Comparison of ENCODE assay signal across 15 cellular contexts in genomic region chr20:48767269-48767960, GRCh38.
A peak's percentile ranks its signal among the peaks of the same experiment; 100 is the strongest.
DNase-seq lines count a peak whose midpoint lies in the region; ATAC-seq and TF ChIP-seq lines count a peak whose summit lies in the region.
"Had no signal": no experiment of that assay in that cellular context is flagged by ENCODE, and none has a peak within 500 bp of the region (broad histone marks: within the 10 kb centered on the region; RNA-seq: fewer than 3 reads in every experiment).

No MANE protein-coding gene starts in this region.

- CTCF ChIA-PET in activated CD4-positive, alpha-beta memory T cell treated with anti-CD3 and anti-CD28 coated beads, Interleukin-2, amount 10 ng/mL, durations not matched to agents 7 days and 5 days (lab: Charles Lee) = interaction anchor here (0.6 kb wide), 1 partner anchor 9 kb away, joined by 4 read pairs; no protein-coding TSS in a partner anchor

- H3K4me1 ChIP-seq in effector memory CD4-positive, alpha-beta T cell (ENCODE audit: control insufficient read depth, insufficient read depth, low read length, poor library complexity, severe bottlenecking) = peaks cover 55% of the 10 kb centered on the region
- H3K4me1 ChIP-seq: foreskin keratinocyte had no signal

- no peaks in the 10 kb centered on the region for H3K36me3 ChIP-seq in effector memory CD4-positive, alpha-beta T cell (ENCODE audit: control insufficient read depth, insufficient read depth, low read length)
- H3K36me3 ChIP-seq: Peyer's patch had no signal

- no peaks in the 10 kb centered on the region for H3K9me3 Mint-ChIP-seq in activated CD4-positive, alpha-beta memory T cell treated with anti-CD3 and anti-CD28 coated beads, Interleukin-2, amount 10 ng/mL, durations not matched to agents 7 days and 5 days
- H3K9me3 Mint-ChIP-seq in stimulated activated naive B cell treated with anti-CD40 and anti-IgM and Interleukin-4, amounts not matched to agents 10 μg/mL and 1 μg/mL and 100 μg/mL, for 72 hours = peaks cover 0 to 2% of the 10 kb centered on the region in 2 donors

- H3K4me3 Mint-ChIP-seq in activated CD4-positive, alpha-beta memory T cell treated with anti-CD3 and anti-CD28 coated beads, Interleukin-2, amount 10 ng/mL, durations not matched to agents 7 days and 5 days = peak overlapping the region; percentile 9
- no peak overlapping the region for H3K4me3 Mint-ChIP-seq in stimulated activated naive B cell treated with anti-CD40 and anti-IgM and Interleukin-4, amounts not matched to agents 10 μg/mL and 1 μg/mL and 100 μg/mL, for 72 hours
- H3K4me3 Mint-ChIP-seq: endodermal cell had no signal

- POLR2A ChIA-PET in activated CD4-positive, alpha-beta memory T cell treated with anti-CD3 and anti-CD28 coated beads, Interleukin-2, amount 10 ng/mL, durations not matched to agents 7 days and 5 days (lab: Charles Lee) = interaction anchor here (1.1 kb wide), 1 partner anchor 59 kb away, joined by 3 read pairs; no protein-coding TSS in a partner anchor

- ATAC-seq in stimulated activated naive B cell treated with anti-CD40 and anti-IgM and Interleukin-4, amounts not matched to agents 10 μg/mL and 1 μg/mL and 100 μg/mL, for 72 hours (replicated peaks) = peak; percentile 58 to 70
- ATAC-seq in SK-N-SH treated with all-trans-retinoic acid at 6 μM for 48 hours (no peak), GM18907 (IDR thresholded peaks at IDR 0.05; ENCODE audit: unreplicated experiment) (no peak)
- ATAC-seq: foreskin keratinocyte had no signal

- peak overlapping the region; percentile 71 for H3K27ac Mint-ChIP-seq in activated CD4-positive, alpha-beta memory T cell treated with anti-CD3 and anti-CD28 coated beads, Interleukin-2, amount 10 ng/mL, durations not matched to agents 7 days and 5 days
- H3K27ac Mint-ChIP-seq in stimulated activated naive B cell treated with anti-CD40 and anti-IgM and Interleukin-4, amounts not matched to agents 10 μg/mL and 1 μg/mL and 100 μg/mL, for 72 hours = peak overlapping the region; percentile 82
- H3K27ac Mint-ChIP-seq: endodermal cell had no signal

- no peaks in the 10 kb centered on the region for H3K27me3 Mint-ChIP-seq in activated CD4-positive, alpha-beta memory T cell treated with anti-CD3 and anti-CD28 coated beads, Interleukin-2, amount 10 ng/mL, durations not matched to agents 7 days and 5 days
- no peaks in the 10 kb centered on the region for H3K27me3 Mint-ChIP-seq in stimulated activated naive B cell treated with anti-CD40 and anti-IgM and Interleukin-4, amounts not matched to agents 10 μg/mL and 1 μg/mL and 100 μg/mL, for 72 hours

- peaks cover 42% of the 10 kb centered on the region for H3K36me3 Mint-ChIP-seq in activated CD4-positive, alpha-beta memory T cell treated with anti-CD3 and anti-CD28 coated beads, Interleukin-2, amount 10 ng/mL, durations not matched to agents 7 days and 5 days (ENCODE audit: low read depth)
- H3K36me3 Mint-ChIP-seq in stimulated activated naive B cell treated with anti-CD40 and anti-IgM and Interleukin-4, amounts not matched to agents 10 μg/mL and 1 μg/mL and 100 μg/mL, for 72 hours = peaks cover 5 to 26% of the 10 kb centered on the region in 2 donors

- no peaks in the 10 kb centered on the region for H3K27me3 ChIP-seq in effector memory CD4-positive, alpha-beta T cell (replicated peaks; ENCODE audit: control insufficient read depth, insufficient read depth, low read length, poor library complexity, severe bottlenecking)
- H3K27me3 ChIP-seq: Peyer's patch had no signal

- H3K27ac ChIP-seq in effector memory CD4-positive, alpha-beta T cell (ENCODE audit: insufficient read depth, low read length, poor library complexity, severe bottlenecking) = peak overlapping the region; percentile 86
- H3K27ac ChIP-seq: foreskin keratinocyte had no signal

- DNase-seq in activated gamma-delta T cell treated with Interleukin-2 at 50 U/mL for 16 hours = peak; percentile 39
- no peak for DNase-seq in activated gamma-delta T cell (lab: John Stamatoyannopoulos, UW)
- DNase-seq in activated CD4-positive, alpha-beta memory T cell treated with anti-CD3 and anti-CD28 coated beads, Interleukin-2, amount 10 ng/mL, durations not matched to agents 7 days and 5 days = peak; percentile 46
- peak; percentile 21 to 61 (median 53) for DNase-seq in effector memory CD4-positive, alpha-beta T cell
- no peak for DNase-seq in stimulated activated naive B cell treated with anti-CD40 and anti-IgM and Interleukin-4, amounts not matched to agents 10 μg/mL and 1 μg/mL and 100 μg/mL, for 72 hours
- no peak for DNase-seq in NCI-H510A treated with DMSO at 0.1 percent for 48 hours (lab: John Stamatoyannopoulos, UW)
- DNase-seq: DMS79, endodermal cell, foreskin keratinocyte, IMR-90, NCI-H1105, NCI-H524 treated with DMSO at 0.1 percent for 48 hours had no signal

- no peaks in the 10 kb centered on the region for H3K9me3 ChIP-seq in effector memory CD4-positive, alpha-beta T cell (ENCODE audit: control insufficient read depth, low read length)
- H3K9me3 ChIP-seq: Peyer's patch had no signal

- H3K4me1 Mint-ChIP-seq in activated CD4-positive, alpha-beta memory T cell treated with anti-CD3 and anti-CD28 coated beads, Interleukin-2, amount 10 ng/mL, durations not matched to agents 7 days and 5 days = peaks cover 88% of the 10 kb centered on the region
- peaks cover 33 to 52% of the 10 kb centered on the region in 2 donors for H3K4me1 Mint-ChIP-seq in stimulated activated naive B cell treated with anti-CD40 and anti-IgM and Interleukin-4, amounts not matched to agents 10 μg/mL and 1 μg/mL and 100 μg/mL, for 72 hours

- no peak overlapping the region for H3K4me3 ChIP-seq in effector memory CD4-positive, alpha-beta T cell (ENCODE audit: insufficient read depth, low read depth, low read length, poor library complexity, severe bottlenecking)
- H3K4me3 ChIP-seq: Peyer's patch had no signal

TF ChIP-seq in SK-N-SH treated with all-trans-retinoic acid at 6 μM for 48 hours, 23 proteins besides CTCF, POLR2A, EP300 and RAD21 (continues in another document):
- TF ChIP-seq ZNF70 (CRISPR knock-in tag; IDR thresholded peaks at IDR 0.05) = no peak
- no peak for TF ChIP-seq BACH2 (CRISPR knock-in tag; IDR thresholded peaks at IDR 0.05; ENCODE audit: borderline replicate concordance)
- no peak for TF ChIP-seq ESRRG (CRISPR knock-in tag; IDR thresholded peaks at IDR 0.05)
- no peak for TF ChIP-seq ISL1 (CRISPR knock-in tag; IDR thresholded peaks at IDR 0.05)
- no peak for TF ChIP-seq ZFP3 (CRISPR knock-in tag; IDR thresholded peaks at IDR 0.05)
- no peak for TF ChIP-seq GLIS3 (CRISPR knock-in tag; IDR thresholded peaks at IDR 0.05)
- TF ChIP-seq ZNF565 (CRISPR knock-in tag; conservative IDR thresholded peaks at IDR 0.05; ENCODE audit: low read depth) = no peak
- TF ChIP-seq, protein P1, sequence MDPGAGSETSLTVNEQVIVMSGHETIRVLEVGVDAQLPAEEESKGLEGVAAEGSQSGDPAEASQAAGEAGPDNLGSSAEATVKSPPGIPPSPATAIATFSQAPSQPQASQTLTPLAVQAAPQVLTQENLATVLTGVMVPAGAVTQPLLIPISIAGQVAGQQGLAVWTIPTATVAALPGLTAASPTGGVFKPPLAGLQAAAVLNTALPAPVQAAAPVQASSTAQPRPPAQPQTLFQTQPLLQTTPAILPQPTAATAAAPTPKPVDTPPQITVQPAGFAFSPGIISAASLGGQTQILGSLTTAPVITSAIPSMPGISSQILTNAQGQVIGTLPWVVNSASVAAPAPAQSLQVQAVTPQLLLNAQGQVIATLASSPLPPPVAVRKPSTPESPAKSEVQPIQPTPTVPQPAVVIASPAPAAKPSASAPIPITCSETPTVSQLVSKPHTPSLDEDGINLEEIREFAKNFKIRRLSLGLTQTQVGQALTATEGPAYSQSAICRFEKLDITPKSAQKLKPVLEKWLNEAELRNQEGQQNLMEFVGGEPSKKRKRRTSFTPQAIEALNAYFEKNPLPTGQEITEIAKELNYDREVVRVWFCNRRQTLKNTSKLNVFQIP (CRISPR knock-in tag; IDR thresholded peaks at IDR 0.05; ENCODE audit: borderline replicate concordance, low read depth) = no peak
- TF ChIP-seq, protein P2, sequence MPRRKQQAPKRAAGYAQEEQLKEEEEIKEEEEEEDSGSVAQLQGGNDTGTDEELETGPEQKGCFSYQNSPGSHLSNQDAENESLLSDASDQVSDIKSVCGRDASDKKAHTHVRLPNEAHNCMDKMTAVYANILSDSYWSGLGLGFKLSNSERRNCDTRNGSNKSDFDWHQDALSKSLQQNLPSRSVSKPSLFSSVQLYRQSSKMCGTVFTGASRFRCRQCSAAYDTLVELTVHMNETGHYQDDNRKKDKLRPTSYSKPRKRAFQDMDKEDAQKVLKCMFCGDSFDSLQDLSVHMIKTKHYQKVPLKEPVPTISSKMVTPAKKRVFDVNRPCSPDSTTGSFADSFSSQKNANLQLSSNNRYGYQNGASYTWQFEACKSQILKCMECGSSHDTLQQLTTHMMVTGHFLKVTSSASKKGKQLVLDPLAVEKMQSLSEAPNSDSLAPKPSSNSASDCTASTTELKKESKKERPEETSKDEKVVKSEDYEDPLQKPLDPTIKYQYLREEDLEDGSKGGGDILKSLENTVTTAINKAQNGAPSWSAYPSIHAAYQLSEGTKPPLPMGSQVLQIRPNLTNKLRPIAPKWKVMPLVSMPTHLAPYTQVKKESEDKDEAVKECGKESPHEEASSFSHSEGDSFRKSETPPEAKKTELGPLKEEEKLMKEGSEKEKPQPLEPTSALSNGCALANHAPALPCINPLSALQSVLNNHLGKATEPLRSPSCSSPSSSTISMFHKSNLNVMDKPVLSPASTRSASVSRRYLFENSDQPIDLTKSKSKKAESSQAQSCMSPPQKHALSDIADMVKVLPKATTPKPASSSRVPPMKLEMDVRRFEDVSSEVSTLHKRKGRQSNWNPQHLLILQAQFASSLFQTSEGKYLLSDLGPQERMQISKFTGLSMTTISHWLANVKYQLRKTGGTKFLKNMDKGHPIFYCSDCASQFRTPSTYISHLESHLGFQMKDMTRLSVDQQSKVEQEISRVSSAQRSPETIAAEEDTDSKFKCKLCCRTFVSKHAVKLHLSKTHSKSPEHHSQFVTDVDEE (CRISPR knock-in tag; IDR thresholded peaks at IDR 0.05) = no peak
- no peak for TF ChIP-seq CSDC2 (CRISPR knock-in tag; IDR thresholded peaks at IDR 0.05)
- TF ChIP-seq RARB (CRISPR knock-in tag; IDR thresholded peaks at IDR 0.05) = no peak
- TF ChIP-seq, protein P3, sequence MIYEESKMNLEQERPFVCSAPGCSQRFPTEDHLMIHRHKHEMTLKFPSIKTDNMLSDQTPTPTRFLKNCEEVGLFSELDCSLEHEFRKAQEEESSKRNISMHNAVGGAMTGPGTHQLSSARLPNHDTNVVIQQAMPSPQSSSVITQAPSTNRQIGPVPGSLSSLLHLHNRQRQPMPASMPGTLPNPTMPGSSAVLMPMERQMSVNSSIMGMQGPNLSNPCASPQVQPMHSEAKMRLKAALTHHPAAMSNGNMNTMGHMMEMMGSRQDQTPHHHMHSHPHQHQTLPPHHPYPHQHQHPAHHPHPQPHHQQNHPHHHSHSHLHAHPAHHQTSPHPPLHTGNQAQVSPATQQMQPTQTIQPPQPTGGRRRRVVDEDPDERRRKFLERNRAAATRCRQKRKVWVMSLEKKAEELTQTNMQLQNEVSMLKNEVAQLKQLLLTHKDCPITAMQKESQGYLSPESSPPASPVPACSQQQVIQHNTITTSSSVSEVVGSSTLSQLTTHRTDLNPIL (CRISPR knock-in tag; IDR thresholded peaks at IDR 0.05; ENCODE audit: low read depth) = no peak
- TF ChIP-seq ZC3H10 (CRISPR knock-in tag; IDR thresholded peaks at IDR 0.05) = no peak

Comparison
In these comparisons a context has a peak if more than half of its experiments do, and no peak if none do; other contexts are left out.
1. DNase-seq: peak in activated gamma-delta T cell treated with Interleukin-2 at 50 U/mL for 16 hours (single experiment), activated CD4-positive, alpha-beta memory T cell treated with anti-CD3 and anti-CD28 coated beads, Interleukin-2, amount 10 ng/mL, durations not matched to agents 7 days and 5 days (single experiment) and effector memory CD4-positive, alpha-beta T cell (3 of 3); none in activated gamma-delta T cell (single experiment), stimulated activated naive B cell treated with anti-CD40 and anti-IgM and Interleukin-4, amounts not matched to agents 10 μg/mL and 1 μg/mL and 100 μg/mL, for 72 hours (single experiment) and NCI-H510A treated with DMSO at 0.1 percent for 48 hours (single experiment).
2. ATAC-seq: peak in stimulated activated naive B cell treated with anti-CD40 and anti-IgM and Interleukin-4, amounts not matched to agents 10 μg/mL and 1 μg/mL and 100 μg/mL, for 72 hours (2 of 2); none in SK-N-SH treated with all-trans-retinoic acid at 6 μM for 48 hours (single experiment) and GM18907 (single experiment).